In genomic region chr7:128399991-128400390, GRCh38 we compare ENCODE assay signal across 21 cellular contexts. TPM values are rescaled to one million over a fixed set of nuclear protein-coding genes. Genes with fewer than 3 reads are reported as not detected.
DNase-seq lines count a peak whose midpoint lies in the region; ATAC-seq, FAIRE-seq and TF ChIP-seq lines count a peak whose summit lies in the region.
"Had no signal": no experiment of that assay in that cellular context is flagged by ENCODE, and none has a peak within 500 bp of the region (broad histone marks: within the 10 kb centered on the region; RNA-seq: fewer than 3 reads in every experiment).

No MANE protein-coding gene starts in this region.

- H3K27me3 Mint-ChIP-seq in chondrocyte (ENCODE audit: low read depth), result no peaks in the 10 kb centered on the region
- H3K27me3 Mint-ChIP-seq in endothelial cell (ENCODE audit: unreplicated experiment), result peaks cover 16% of the 10 kb centered on the region
- H3K27me3 Mint-ChIP-seq: B cell; CD4-positive, alpha-beta T cell had no signal

- H3K4me1 Mint-ChIP-seq in chondrocyte (ENCODE audit: low read depth) (peaks cover 24% of the 10 kb centered on the region), endothelial cell (ENCODE audit: unreplicated experiment) (no peaks in the 10 kb centered on the region)

- H3K27ac Mint-ChIP-seq in chondrocyte (ENCODE audit: unreplicated experiment) (no peak overlapping the region), endothelial cell (ENCODE audit: unreplicated experiment) (no peak overlapping the region)
- H3K27ac Mint-ChIP-seq: B cell; CD4-positive, alpha-beta T cell; CD8-positive, alpha-beta T cell had no signal

- no peak for TF ChIP-seq POLR2A in GM12891 (IDR thresholded peaks at IDR 0.05; ENCODE audit: low read depth, low read length)

- H3K9me3 Mint-ChIP-seq in chondrocyte (ENCODE audit: low read depth) (no peaks in the 10 kb centered on the region), endothelial cell (ENCODE audit: unreplicated experiment) (no peaks in the 10 kb centered on the region)
- H3K9me3 Mint-ChIP-seq: CD4-positive, alpha-beta T cell; CD8-positive, alpha-beta T cell had no signal

- H3K36me3 Mint-ChIP-seq in chondrocyte (ENCODE audit: low read depth) (peaks cover 34% of the 10 kb centered on the region), endothelial cell (ENCODE audit: low read depth, unreplicated experiment) (peaks cover 5% of the 10 kb centered on the region)

- intact Hi-C loops in Right ventricle myocardium inferior (cut with DNase I) (loop anchor here (2.0 kb wide), 1 partner anchor 61 kb away; no protein-coding TSS in a partner anchor), right cardiac atrium (cut with DNase I) (loop anchor here in 1 of 4 donors (2.0 to 10.0 kb wide), 2 partner anchors 25 to 65 kb away; no protein-coding TSS in a partner anchor)

- no peak overlapping the region for H3K4me3 ChIP-seq in right cardiac atrium (ENCODE audit: low read length)
- H3K4me3 ChIP-seq: A549; BLaER1 treated with 17β-estradiol and CSF1 and Interleukin-3, amounts not matched to agents 10 nM and 100 nM had no signal

- 93% methylated on average over 7 of the region's 7 CpGs for WGBS in right cardiac atrium

- H3K4me1 ChIP-seq in right cardiac atrium (ENCODE audit: control insufficient read depth, insufficient read depth, low read length), result peaks cover 5% of the 10 kb centered on the region

- H3K9me3 ChIP-seq in right cardiac atrium (ENCODE audit: control insufficient read depth, low read length), result no peaks in the 10 kb centered on the region
- H3K9me3 ChIP-seq: A549; BLaER1 treated with 17β-estradiol and CSF1 and Interleukin-3, amounts not matched to agents 10 nM and 100 nM; Caco-2 had no signal

- H3K4me3 Mint-ChIP-seq in chondrocyte (ENCODE audit: unreplicated experiment), result no peak overlapping the region
- no peak overlapping the region for H3K4me3 Mint-ChIP-seq in endothelial cell (ENCODE audit: unreplicated experiment)
- H3K4me3 Mint-ChIP-seq: B cell; CD4-positive, alpha-beta T cell; CD8-positive, alpha-beta T cell had no signal

- no peak overlapping the region for H3K27ac ChIP-seq in right cardiac atrium (ENCODE audit: low read length)
- H3K27ac ChIP-seq: 22Rv1; A549; BLaER1 treated with 17β-estradiol and CSF1 and Interleukin-3, amounts not matched to agents 10 nM and 100 nM; C4-2B had no signal

- no peak for TF ChIP-seq CTCF in chondrocyte (IDR thresholded peaks at IDR 0.05)
- no peak for TF ChIP-seq CTCF in endothelial cell (IDR thresholded peaks at IDR 0.05; ENCODE audit: unreplicated experiment)

- peak; percentile 9 for DNase-seq in Right ventricle myocardium inferior (ENCODE audit: missing footprints)
- no peak for DNase-seq in right cardiac atrium
- DNase-seq in chondrocyte (ENCODE audit: low spot score), result peak; percentile 51
- DNase-seq in GM12891 (ENCODE audit: insufficient read length, low spot score), result no peak
- no peak for DNase-seq in endothelial cell (ENCODE audit: low spot score)
- DNase-seq: AML-193; Caco-2; Calu3; CD4-positive, alpha-beta T cell; CD8-positive, alpha-beta T cell; DMS79 treated with DMSO at 0.1 percent for 48 hours; GF-D8 had no signal

- no peaks in the 10 kb centered on the region for H3K27me3 ChIP-seq in right cardiac atrium (ENCODE audit: control insufficient read depth, insufficient read depth)
- H3K27me3 ChIP-seq: BLaER1 treated with 17β-estradiol and CSF1 and Interleukin-3, amounts not matched to agents 10 nM and 100 nM had no signal

- ATAC-seq in Right ventricle myocardium inferior (no peak), right cardiac atrium (no peak)
- ATAC-seq: A549; CD8-positive, alpha-beta T cell had no signal

- FAIRE-seq in GM12891 (lab: Jason Lieb, UNC), result no peak
- FAIRE-seq: A549, D721Med, G401.6, GM12892, GM18507 had no signal

TF ChIP-seq in GM12891, 5 proteins besides CTCF, POLR2A, EP300 and RAD21:
- TF ChIP-seq PAX5 (IDR thresholded peaks at IDR 0.05; ENCODE audit: insufficient read depth, low read length, severe bottlenecking), result no peak
- TF ChIP-seq POLR2AphosphoS5 (IDR thresholded peaks at IDR 0.05; ENCODE audit: low read depth, low read length), result no peak
- no peak for TF ChIP-seq POU2F2 (IDR thresholded peaks at IDR 0.05; ENCODE audit: low read depth, low read length)
- no peak for TF ChIP-seq SPI1 (IDR thresholded peaks at IDR 0.05; ENCODE audit: low read depth, low read length)
- no peak for TF ChIP-seq TAF1 (IDR thresholded peaks at IDR 0.05; ENCODE audit: low read depth, low read length)
TF ChIP-seq in GM12891: peak in this region for 0.

RNA-seq across cellular contexts. Expression of gene IMPDH1, which starts 9.8 kb away (rescaled TPM):
- total RNA-seq in Right ventricle myocardium inferior, result 25.5 TPM
- 10 to 100 TPM; 13.9 to 22.2 (median 16.2) TPM for total RNA-seq in right cardiac atrium
- 13.8 TPM for polyA plus RNA-seq in right cardiac atrium
- 76.4 to 99.8 TPM (median 96.9 TPM) in 3 replicates for total RNA-seq in chondrocyte
- polyA plus RNA-seq in GM12891 (2012; ENCODE audit: low read depth, missing spikeins), result 16.2 TPM
- total RNA-seq in endothelial cell (ENCODE audit: unreplicated experiment), result 7.5 TPM

RNA-seq across cellular contexts. Expression of gene PRRT4, which starts 38.5 kb away (rescaled TPM):
- 2.7 TPM for total RNA-seq in Right ventricle myocardium inferior
- 1 to 10 TPM in 1 of 4 donors, under 1 TPM in 3; 0.34 to 1.0 (median 0.69) TPM for total RNA-seq in right cardiac atrium
- 1.1 TPM for polyA plus RNA-seq in right cardiac atrium
- 0.42 to 1.4 TPM (median 0.46 TPM) in 3 replicates for total RNA-seq in chondrocyte
- not detected for polyA plus RNA-seq in GM12891 (2012; ENCODE audit: low read depth, missing spikeins)
- 10.8 TPM for total RNA-seq in endothelial cell (ENCODE audit: unreplicated experiment)
- total RNA-seq: Calu3 had no signal

RNA-seq across cellular contexts. Expression of gene HILPDA, which starts 55.7 kb away (rescaled TPM):
- total RNA-seq in Right ventricle myocardium inferior, result 5.9 TPM
- total RNA-seq in right cardiac atrium, result 10 to 100 TPM in 1 of 4 donors, 1 to 10 TPM in 3; 6.2 to 10.6 (median 6.6) TPM
- 8.3 TPM for polyA plus RNA-seq in right cardiac atrium
- 11.8 to 15.8 TPM (median 14.7 TPM) in 3 replicates for total RNA-seq in chondrocyte
- polyA plus RNA-seq in GM12891 (2012; ENCODE audit: low read depth, missing spikeins), result 26.3 TPM
- 13.1 TPM for total RNA-seq in endothelial cell (ENCODE audit: unreplicated experiment)

RNA-seq across cellular contexts. Expression of gene RBM28, which starts 56.3 kb away (rescaled TPM):
- 31.7 TPM for total RNA-seq in Right ventricle myocardium inferior
- 10 to 100 TPM; 21.6 to 34.8 (median 31.8) TPM for total RNA-seq in right cardiac atrium
- polyA plus RNA-seq in right cardiac atrium, result 29.1 TPM
- 32.2 to 49.7 TPM (median 35.2 TPM) in 3 replicates for total RNA-seq in chondrocyte
- polyA plus RNA-seq in GM12891 (2012; ENCODE audit: low read depth, missing spikeins), result 18.1 TPM
- total RNA-seq in endothelial cell (ENCODE audit: unreplicated experiment), result 42.8 TPM

Comparison
In these comparisons a context has a peak if more than half of its experiments do, and no peak if none do; other contexts are left out.
1. DNase-seq: peak in Right ventricle myocardium inferior (single experiment) and chondrocyte (single experiment); none in right cardiac atrium (0 of 3), GM12891 (single experiment) and endothelial cell (single experiment).